23 cellular contexts compared by ENCODE assay signal in the genomic region with DNA sequence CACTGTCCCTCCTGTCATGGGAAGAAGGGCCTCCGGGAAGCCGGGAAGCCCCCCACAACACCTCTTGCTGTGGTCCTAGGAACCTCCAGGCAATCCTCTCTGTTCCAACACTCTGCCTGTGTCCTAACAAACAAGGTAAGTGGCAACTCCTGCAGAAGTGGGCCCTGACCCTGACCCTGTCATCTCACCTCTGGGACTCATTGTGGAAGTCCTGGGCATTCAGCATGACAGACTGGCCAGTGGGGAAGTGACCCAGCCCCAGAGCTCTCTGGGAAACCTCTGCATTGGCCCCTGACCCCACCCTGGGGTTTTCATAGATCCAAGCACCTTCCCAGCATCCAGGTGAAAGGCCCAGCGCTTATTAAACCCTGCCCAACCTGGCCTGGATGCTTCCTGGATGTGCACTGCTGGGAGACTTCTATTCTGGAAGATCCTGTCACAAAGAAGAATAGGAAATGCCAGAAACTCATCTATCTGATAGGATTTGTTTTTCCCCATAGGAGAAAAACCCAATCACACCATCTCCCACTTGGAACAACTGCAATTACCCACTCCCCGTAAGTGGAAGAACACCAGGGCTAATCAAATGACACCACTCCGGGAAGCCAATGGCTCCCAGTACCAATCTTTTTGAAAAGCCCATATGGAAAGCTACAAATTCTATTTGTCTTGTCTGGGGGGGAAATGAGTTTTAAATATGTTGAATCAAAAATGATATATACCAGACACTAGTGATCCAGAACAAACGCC. TPM values are rescaled to one million over a fixed set of nuclear protein-coding genes. Genes with fewer than 3 reads are reported as not detected.
"Had no signal": no experiment of that assay in that cellular context is flagged by ENCODE, and none has a peak within 500 bp of the region (broad histone marks: within the 10 kb centered on the region; RNA-seq: fewer than 3 reads in every experiment).

No MANE protein-coding gene starts in this region.

- H3K9me3 Mint-ChIP-seq: activated naive CD4-positive, alpha-beta T cell treated with anti-CD3 and anti-CD28 coated beads, Interleukin-2, amount 50 U/mL, for 24 hours; activated T-cell treated with anti-CD3 and anti-CD28 coated beads, Interleukin-2, amount 50 U/mL, for 24 hours; activated T-helper 1 cell treated with anti-CD3 and anti-CD28 coated beads, Interleukin-12 subunit alpha, Interleukin-12 subunit beta, Interleukin-2, Interleukin-4 antibody, amounts not matched to agents 30 ng/mL and 10 ng/mL and 1 ng/mL, durations not matched to agents 14 hours and 24 hours and 36 hours had no signal

- H3K27me3 ChIP-seq: breast epithelium, MG63 had no signal

- H3K4me1 ChIP-seq: SJSA1 had no signal

- ATAC-seq: activated CD8-positive, alpha-beta memory T cell treated with anti-CD3 and anti-CD28 coated beads, Interleukin-2, amount 10 ng/mL, durations not matched to agents 7 days and 5 days; T-helper 17 cell had no signal

- H3K36me3 ChIP-seq: breast epithelium, MG63, SJSA1 had no signal

- H3K9me3 ChIP-seq: breast epithelium, MG63, SJSA1 had no signal

- H3K4me3 ChIP-seq: breast epithelium, MG63, SJSA1 had no signal

- H3K36me3 Mint-ChIP-seq: activated CD8-positive, alpha-beta memory T cell treated with anti-CD3 and anti-CD28 coated beads, Interleukin-2, amount 10 ng/mL, durations not matched to agents 7 days and 5 days; activated naive CD4-positive, alpha-beta T cell treated with anti-CD3 and anti-CD28 coated beads, Interleukin-2, amount 50 U/mL, for 24 hours had no signal

- H3K4me1 Mint-ChIP-seq: activated CD8-positive, alpha-beta memory T cell treated with anti-CD3 and anti-CD28 coated beads, Interleukin-2, amount 10 ng/mL, durations not matched to agents 7 days and 5 days; activated naive CD4-positive, alpha-beta T cell treated with anti-CD3 and anti-CD28 coated beads, Interleukin-2, amount 50 U/mL, for 24 hours; T-helper 17 cell had no signal

- H3K27ac Mint-ChIP-seq: activated CD8-positive, alpha-beta memory T cell treated with anti-CD3 and anti-CD28 coated beads, Interleukin-2, amount 10 ng/mL, durations not matched to agents 7 days and 5 days; activated naive CD4-positive, alpha-beta T cell treated with anti-CD3 and anti-CD28 coated beads, Interleukin-2, amount 50 U/mL, for 24 hours; activated T-cell treated with anti-CD3 and anti-CD28 coated beads, Interleukin-2, amount 50 U/mL, for 24 hours; activated T-helper 1 cell treated with anti-CD3 and anti-CD28 coated beads, Interleukin-12 subunit alpha, Interleukin-12 subunit beta, Interleukin-2, Interleukin-4 antibody, amounts not matched to agents 30 ng/mL and 10 ng/mL and 1 ng/mL, durations not matched to agents 14 hours and 24 hours and 36 hours; T-helper 17 cell had no signal

- H3K27ac ChIP-seq: SJSA1 had no signal

- H3K4me3 Mint-ChIP-seq: activated CD8-positive, alpha-beta memory T cell treated with anti-CD3 and anti-CD28 coated beads, Interleukin-2, amount 10 ng/mL, durations not matched to agents 7 days and 5 days; activated naive CD4-positive, alpha-beta T cell treated with anti-CD3 and anti-CD28 coated beads, Interleukin-2, amount 50 U/mL, for 24 hours; activated T-cell treated with anti-CD3 and anti-CD28 coated beads, Interleukin-2, amount 50 U/mL, for 24 hours; activated T-helper 1 cell treated with anti-CD3 and anti-CD28 coated beads, Interleukin-12 subunit alpha, Interleukin-12 subunit beta, Interleukin-2, Interleukin-4 antibody, amounts not matched to agents 30 ng/mL and 10 ng/mL and 1 ng/mL, durations not matched to agents 14 hours and 24 hours and 36 hours; T-helper 17 cell had no signal

- DNase-seq: activated CD4-positive, alpha-beta T cell treated with anti-CD3 and anti-CD28 coated beads for 4 hours; activated CD4-positive, alpha-beta T cell treated with anti-CD3 and anti-CD28 coated beads, Interleukin-2, amount 50 U/mL, for 4 hours; activated CD8-positive, alpha-beta memory T cell treated with anti-CD3 and anti-CD28 coated beads, Interleukin-2, amount 10 ng/mL, durations not matched to agents 7 days and 5 days; activated effector memory CD4-positive, alpha-beta T cell treated with Interleukin-2 at 50 U/mL for 16 hours; activated naive CD4-positive, alpha-beta T cell; activated T-cell treated with anti-CD3 and anti-CD28 coated beads, Interleukin-2, amount 50 U/mL, for 24 hours; aorta; central memory CD4-positive, alpha-beta T cell; MG63; NCI-H1105; NCI-H1436; NCI-H1694 treated with DMSO at 0.1 percent for 48 hours; NCI-H2029 treated with DMSO at 0.1 percent for 48 hours; NCI-H446; NCI-H524; PC-3; SHP77; T-helper 17 cell; T-helper 9 cell had no signal

RNA-seq across cellular contexts. Expression of gene LEP, which starts 24.3 kb away (rescaled TPM):
- total RNA-seq: activated CD8-positive, alpha-beta memory T cell treated with anti-CD3 and anti-CD28 coated beads, Interleukin-2, amount 10 ng/mL, durations not matched to agents 7 days and 5 days; activated T-helper 1 cell treated with anti-CD3 and anti-CD28 coated beads, Interleukin-12 subunit alpha, Interleukin-12 subunit beta, Interleukin-2, Interleukin-4 antibody, amounts not matched to agents 30 ng/mL and 10 ng/mL and 1 ng/mL, durations not matched to agents 14 hours and 24 hours and 36 hours; PC-3; SJSA1; T-helper 17 cell had no signal
